Comparison of ENCODE assay signal across 1 cellular context in genomic region chr14:21528381-21529348, GRCh38.
TF ChIP-seq lines count a peak whose summit lies in the region.

No MANE protein-coding gene starts in this region.

TF ChIP-seq in GM12878, 131 proteins besides CTCF, POLR2A, EP300 and RAD21:
- TF ChIP-seq ZSCAN29 (IDR thresholded peaks at IDR 0.05) (no peak), MXI1 (IDR thresholded peaks at IDR 0.05; ENCODE audit: low read depth, low read length) (no peak), JUND (IDR thresholded peaks at IDR 0.05; ENCODE audit: low read depth, low read length) (no peak), GABPA (IDR thresholded peaks at IDR 0.05; ENCODE audit: low read depth) (no peak), NBN (IDR thresholded peaks at IDR 0.05) (no peak), SIX5 (IDR thresholded peaks at IDR 0.05; ENCODE audit: low read depth, low read length, severe bottlenecking) (no peak), IRF5 (IDR thresholded peaks at IDR 0.05; ENCODE audit: borderline replicate concordance) (no peak), HCFC1 (IDR thresholded peaks at IDR 0.05; ENCODE audit: low read length) (no peak)
TF ChIP-seq in GM12878: peak in this region for 0.
